25 cellular contexts compared by ENCODE assay signal in genomic region chrX:100904433-100904832, GRCh38. TPM values are rescaled to one million over a fixed set of nuclear protein-coding genes. Genes with fewer than 3 reads are reported as not detected.
DNase-seq lines count a peak whose midpoint lies in the region; ATAC-seq, FAIRE-seq and TF ChIP-seq lines count a peak whose summit lies in the region.
"Had no signal": no experiment of that assay in that cellular context is flagged by ENCODE, and none has a peak within 500 bp of the region (broad histone marks: within the 10 kb centered on the region; RNA-seq: fewer than 3 reads in every experiment).

No MANE protein-coding gene starts in this region.

- no peak for DNase-seq in GM12891 (ENCODE audit: insufficient read length, low spot score)
- no peak for DNase-seq in endothelial cell of umbilical vein (ENCODE audit: low read depth, low spot score)
- DNase-seq in left colon = peak; percentile 51 to 70
- DNase-seq in cortex of kidney (lab: John Stamatoyannopoulos, UW) = no peak
- DNase-seq: 8988T; ACHN; AML-193; C1 segment of cervical spinal cord; Calu3; CD4-positive, alpha-beta memory T cell; COR-L47; DMS53; DMS79 treated with DMSO at 0.1 percent for 48 hours; GF-D8; H9 had no signal

- H3K27ac ChIP-seq in endothelial cell of umbilical vein (ENCODE audit: insufficient read depth, low read depth, low read length) = no peak overlapping the region
- H3K27ac ChIP-seq: A549 had no signal

- H3K9me1 ChIP-seq in endothelial cell of umbilical vein (replicated peaks; ENCODE audit: control insufficient read depth, extremely low read depth, insufficient read depth, low read length) = no peaks in the 10 kb centered on the region

- FAIRE-seq in GM12891 (lab: Jason Lieb, UNC) = peak; percentile 59
- FAIRE-seq in endothelial cell of umbilical vein (lab: Jason Lieb, UNC) = peak; percentile 12
- FAIRE-seq: GM12892 had no signal

- no peaks in the 10 kb centered on the region for H3K9me3 ChIP-seq in endothelial cell of umbilical vein (replicated peaks; ENCODE audit: control insufficient read depth, insufficient read depth, low read length)
- H3K9me3 ChIP-seq: A549 had no signal

- no peak overlapping the region for H2AFZ ChIP-seq in endothelial cell of umbilical vein (ENCODE audit: low read depth, low read length)
- H2AFZ ChIP-seq: GM23338 had no signal

- H3K4me1 ChIP-seq in endothelial cell of umbilical vein (ENCODE audit: control insufficient read depth, extremely low read depth, insufficient read depth, low read length) = no peaks in the 10 kb centered on the region
- H3K4me1 ChIP-seq: A549 had no signal

- ATAC-seq in left colon (peak; percentile 97), HG02970 (IDR thresholded peaks at IDR 0.05; ENCODE audit: low FRiP score, unreplicated experiment) (no peak), GM21381 (IDR thresholded peaks at IDR 0.05; ENCODE audit: unreplicated experiment) (no peak)
- ATAC-seq: A549, GM23338, HCT116 had no signal

- CTCF ChIA-PET in endothelial cell of umbilical vein (lab: Charles Lee) = no interaction called here

- H3K79me2 ChIP-seq in endothelial cell of umbilical vein (ENCODE audit: control insufficient read depth, insufficient read depth, low read length) = no peaks in the 10 kb centered on the region

- H3K27me3 ChIP-seq in endothelial cell of umbilical vein (ENCODE audit: control insufficient read depth in 2 of 2, insufficient read depth in 2 of 2, low read length in 2 of 2) = no peaks in the 10 kb centered on the region

- POLR2A ChIA-PET in endothelial cell of umbilical vein (lab: Charles Lee) = no interaction called here

- no TSS peak for BruUV-seq in endothelial cell of umbilical vein (replicated peaks; lab: Mats Ljungman, UMichigan)

- dilution Hi-C loops in endothelial cell of umbilical vein (cut with MboI; ENCODE audit: extremely low pct_ligation_motif_present, low sequenced_read_pairs) = no loop called here

- no peak overlapping the region for H3K4me2 ChIP-seq in endothelial cell of umbilical vein (ENCODE audit: insufficient read depth, low read length)
- H3K4me2 ChIP-seq: A549, GM23338 had no signal

- TF ChIP-seq CTCF in endothelial cell of umbilical vein (IDR thresholded peaks at IDR 0.05; ENCODE audit: extremely low read depth in 1 of 2, insufficient read depth in 1 of 2, low read depth in 1 of 2, low read length in 2 of 2) = no peak

- no peaks in the 10 kb centered on the region for H3K36me3 ChIP-seq in endothelial cell of umbilical vein (ENCODE audit: control insufficient read depth in 2 of 2, extremely low read depth in 1 of 2, insufficient read depth in 2 of 2, low read length in 2 of 2)

- intact Hi-C loops in endothelial cell of umbilical vein (cut with micrococcal nuclease) = no loop called here
- intact Hi-C loops in left colon (cut with DNase I, micrococcal nuclease) = no loop called here

- H3K9ac ChIP-seq in endothelial cell of umbilical vein (replicated peaks; ENCODE audit: extremely low read depth, insufficient read depth, low read length) = no peak overlapping the region

- H4K20me1 ChIP-seq in endothelial cell of umbilical vein (replicated peaks; ENCODE audit: control insufficient read depth, extremely low read depth, insufficient read depth, low read length) = no peaks in the 10 kb centered on the region

- H3K4me3 ChIP-seq in endothelial cell of umbilical vein (replicated peaks in 1 of 3; ENCODE audit: insufficient read depth in 1 of 3, low read depth in 1 of 3, low read length in 3 of 3) = no peak overlapping the region
- H3K4me3 ChIP-seq: A549, GM23338 had no signal

- no peak for TF ChIP-seq POLR2A in GM12891 (IDR thresholded peaks at IDR 0.05; ENCODE audit: low read depth, low read length)
- TF ChIP-seq POLR2A in endothelial cell of umbilical vein (IDR thresholded peaks at IDR 0.05; ENCODE audit: low read depth, low read length) = no peak

TF ChIP-seq in GM12891, 5 proteins besides CTCF, POLR2A, EP300 and RAD21:
- no peak for TF ChIP-seq POLR2AphosphoS5 (IDR thresholded peaks at IDR 0.05; ENCODE audit: low read depth, low read length)
- TF ChIP-seq PAX5 (IDR thresholded peaks at IDR 0.05; ENCODE audit: insufficient read depth, low read length, severe bottlenecking) = no peak
- TF ChIP-seq TAF1 (IDR thresholded peaks at IDR 0.05; ENCODE audit: low read depth, low read length) = no peak
- no peak for TF ChIP-seq SPI1 (IDR thresholded peaks at IDR 0.05; ENCODE audit: low read depth, low read length)
- TF ChIP-seq POU2F2 (IDR thresholded peaks at IDR 0.05; ENCODE audit: low read depth, low read length) = no peak

TF ChIP-seq in endothelial cell of umbilical vein, 7 proteins besides CTCF, POLR2A, EP300 and RAD21:
- TF ChIP-seq POLR2AphosphoS5 (IDR thresholded peaks at IDR 0.05; ENCODE audit: insufficient read depth, low read depth, low read length) = no peak
- TF ChIP-seq MAX (IDR thresholded peaks at IDR 0.05; ENCODE audit: insufficient read depth, insufficient read length) = no peak
- TF ChIP-seq JUN (IDR thresholded peaks at IDR 0.05; ENCODE audit: borderline replicate concordance, insufficient read depth, insufficient read length, low read depth) = no peak
- TF ChIP-seq GATA2 (IDR thresholded peaks at IDR 0.05; ENCODE audit: insufficient read depth, insufficient read length, low read depth, low read length) = no peak
- no peak for TF ChIP-seq MYC (IDR thresholded peaks at IDR 0.05; ENCODE audit: low read depth, low read length)
- no peak for TF ChIP-seq FOS (IDR thresholded peaks at IDR 0.05; ENCODE audit: borderline replicate concordance, insufficient read depth, low read length)
- TF ChIP-seq EZH2 (IDR thresholded peaks at IDR 0.05; ENCODE audit: borderline replicate concordance, low read depth, low read length, severe bottlenecking) = no peak

RNA-seq across cellular contexts. Expression of gene XKRX, which starts 24.3 kb away (rescaled TPM):
- polyA plus RNA-seq in GM12891 (2012; ENCODE audit: low read depth, missing spikeins) = 0.14 TPM
- total RNA-seq in endothelial cell of umbilical vein (0.88 and 1.5 TPM in 2 replicates), left colon (1 to 10 TPM; 2.1 to 2.3 TPM)
- polyA plus RNA-seq in endothelial cell of umbilical vein = 0.33 and 0.37 TPM in 2 replicates
- 0.19 and 0.23 TPM in 2 replicates for polyA plus RNA-seq in endothelial cell of umbilical vein (2011; cell fraction: cytosol; rRNA removed)
- 1.6 and 1.8 TPM in 2 replicates for polyA plus RNA-seq in endothelial cell of umbilical vein (2011; cell fraction: nucleus; rRNA removed)
- 0.76 and 1.6 TPM in 2 replicates for polyA plus RNA-seq in endothelial cell of umbilical vein (2012)
- polyA minus RNA-seq in endothelial cell of umbilical vein = 0.95 and 1.2 TPM in 2 replicates
- not detected for polyA minus RNA-seq in endothelial cell of umbilical vein (2011; cell fraction: cytosol; rRNA and poly(A)+ RNA removed)
- polyA minus RNA-seq in endothelial cell of umbilical vein (2011; cell fraction: nucleus; rRNA and poly(A)+ RNA removed) = 1.4 and 2.4 TPM in 2 replicates
- total RNA-seq: Daoy, G401 had no signal
- polyA plus RNA-seq: BJ; CD4-positive, alpha-beta memory T cell had no signal

RNA-seq across cellular contexts. Expression of gene NOX1, which starts 30.3 kb away (rescaled TPM):
- polyA plus RNA-seq in GM12891 (2012; ENCODE audit: low read depth, missing spikeins) = not detected
- total RNA-seq in endothelial cell of umbilical vein (not detected in 2 replicates), left colon (100 to 1,000 TPM in 1 of 2 donors, 10 to 100 TPM in 1; 94.9 to 103 TPM)
- not detected in 2 replicates for polyA plus RNA-seq in endothelial cell of umbilical vein
- polyA plus RNA-seq in endothelial cell of umbilical vein (2011; cell fraction: cytosol; rRNA removed) = not detected in 2 replicates
- 0.10 and 0.17 TPM in 2 replicates for polyA plus RNA-seq in endothelial cell of umbilical vein (2011; cell fraction: nucleus; rRNA removed)
- not detected in 2 replicates for polyA plus RNA-seq in endothelial cell of umbilical vein (2012)
- polyA minus RNA-seq in endothelial cell of umbilical vein = not detected in 2 replicates
- not detected for polyA minus RNA-seq in endothelial cell of umbilical vein (2011; cell fraction: cytosol; rRNA and poly(A)+ RNA removed)
- polyA minus RNA-seq in endothelial cell of umbilical vein (2011; cell fraction: nucleus; rRNA and poly(A)+ RNA removed) = not detected in 2 replicates
- total RNA-seq: Calu3; CD4-positive, alpha-beta memory T cell; Daoy; G401; GM23338; H4; H9 had no signal
- polyA plus RNA-seq: BJ; CD4-positive, alpha-beta memory T cell had no signal

Comparison
In these comparisons a context has a peak if more than half of its experiments do, and no peak if none do; other contexts are left out.
1. DNase-seq: peak in left colon (2 of 2); none in GM12891 (single experiment), endothelial cell of umbilical vein (single experiment) and cortex of kidney (single experiment).
2. RNA of gene NOX1, which starts 30.3 kb away (total RNA-seq): 94.9 to 103 TPM in left colon; not detected in endothelial cell of umbilical vein; every median in the first group is over 10 times any median in the second.